6 cellular contexts compared by ENCODE assay signal in the genomic region with DNA sequence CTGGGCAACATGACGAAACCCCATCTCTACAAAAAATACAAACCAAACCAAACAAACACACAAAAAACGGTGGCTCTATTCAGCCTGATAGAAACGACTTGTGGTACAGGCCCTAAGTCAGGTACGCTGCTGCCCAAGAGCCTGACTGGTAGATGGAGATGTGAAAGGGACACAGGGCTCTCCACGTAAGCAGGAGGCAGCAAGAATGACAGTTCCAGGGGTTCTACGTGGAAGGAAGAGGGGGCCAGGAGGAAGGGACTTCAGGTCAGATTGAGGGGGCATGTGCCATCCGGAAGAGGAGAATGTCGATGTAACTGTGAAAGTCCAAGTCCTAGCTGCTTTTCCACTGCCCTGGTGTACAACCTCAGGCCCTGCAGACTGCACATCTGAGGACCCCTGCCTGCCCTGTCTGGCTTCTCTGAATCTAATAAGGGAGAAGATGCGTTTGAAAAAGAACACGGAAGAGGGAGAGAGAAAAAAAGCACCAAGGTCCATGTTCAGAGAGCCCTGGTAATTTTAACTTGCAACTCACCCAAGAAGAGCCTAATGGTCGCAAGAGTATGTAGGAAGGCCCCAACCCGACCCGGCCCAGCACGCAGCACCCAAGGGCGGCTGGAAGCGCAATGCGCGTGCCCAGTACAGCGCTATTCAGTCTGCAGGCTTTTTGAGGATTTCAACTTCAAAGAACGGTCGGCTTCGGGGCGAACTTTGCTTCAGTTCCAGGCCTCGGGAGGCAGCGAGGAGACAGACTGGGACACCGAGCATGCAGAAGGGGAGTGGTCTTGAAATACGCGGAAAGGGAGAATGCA. TPM values are rescaled to one million over a fixed set of nuclear protein-coding genes. Genes with fewer than 3 reads are reported as not detected.
DNase-seq lines count a peak whose midpoint lies in the region; ATAC-seq, FAIRE-seq and TF ChIP-seq lines count a peak whose summit lies in the region.

No MANE protein-coding gene starts in this region.

- POLR2A ChIA-PET in A549 (lab: Yijun Ruan, JAX) (interaction anchor here (0.7 to 3.6 kb wide), 11 partner anchors 9 to 148 kb away, joined by 3 to 51 read pairs (median 4); a partner anchor contains a TSS), GM10248 (lab: Yijun Ruan, JAX) (interaction anchor here (0.7 to 1.4 kb wide), 4 partner anchors 19 to 152 kb away, joined by 4 to 9 read pairs (median 6); a partner anchor contains a TSS)

- no peak for TF ChIP-seq RAD21 in A549 (conservative IDR thresholded peaks at IDR 0.05 in 1 of 2, IDR thresholded peaks at IDR 0.05 in 1 of 2)

- ATAC-seq in A549 (peak in 1 of 2 experiments; percentile 47; a peak in 3 of 6 replicates), HG02610 (IDR thresholded peaks at IDR 0.05; ENCODE audit: unreplicated experiment) (peak; percentile 2)

- H3K27ac ChIP-seq in A549 (peak overlapping the region; percentile 83 to 98), neutrophil (peak overlapping the region; percentile 95)

- peaks cover 42% of the 10 kb centered on the region for H3K4me1 ChIP-seq in A549
- peaks cover 54 to 56% of the 10 kb centered on the region in 2 experiments for H3K4me1 ChIP-seq in neutrophil (ENCODE audit: control insufficient read depth in 1 of 2, insufficient read depth in 1 of 2, low read depth in 1 of 2, low read length in 1 of 2)

- no peak for TF ChIP-seq EP300 in A549 (IDR thresholded peaks at IDR 0.05)

- FAIRE-seq in A549 (lab: Jason Lieb, UNC) (no peak), bronchial epithelial cell (lab: Jason Lieb, UNC) (no peak)

- H3K27me3 ChIP-seq in bronchial epithelial cell (ENCODE audit: control insufficient read depth, insufficient read depth, low read length) (no peaks in the 10 kb centered on the region), neutrophil (no peaks in the 10 kb centered on the region)

- CTCF ChIA-PET in A549 (lab: Yijun Ruan, JAX), result interaction anchor here (0.6 to 16.3 kb wide), 9 partner anchors 8 to 240 kb away, joined by 3 to 393 read pairs (median 7); a partner anchor contains a TSS
- CTCF ChIA-PET in GM10248 (lab: Yijun Ruan, JAX), result interaction anchor here (1.0 to 4.8 kb wide), 10 partner anchors 9 to 290 kb away, joined by 3 to 67 read pairs (median 10); a partner anchor contains a TSS

- H3K4me3 ChIP-seq in A549 (peak overlapping the region; percentile 81), bronchial epithelial cell (ENCODE audit: low read depth, low read length) (peak overlapping the region; percentile 93), neutrophil (ENCODE audit: low read depth in 1 of 2, low read length in 1 of 2) (peak overlapping the region; percentile 76 to 99)

- H3K36me3 ChIP-seq in bronchial epithelial cell (ENCODE audit: control insufficient read depth, insufficient read depth, low read length) (peaks cover 3% of the 10 kb centered on the region), neutrophil (peaks cover 7% of the 10 kb centered on the region)

- DNase-seq in A549 (ENCODE audit: low read depth in 1 of 2, low spot score in 1 of 2), result no peak
- no peak for DNase-seq in bronchial epithelial cell (ENCODE audit: low read depth)
- DNase-seq in 8988T, result no peak
- no peak for DNase-seq in GM10248 (ENCODE audit: extremely low spot score)

- H3K9me3 ChIP-seq in A549, result no peaks in the 10 kb centered on the region
- no peaks in the 10 kb centered on the region for H3K9me3 ChIP-seq in neutrophil

- TF ChIP-seq POLR2A in A549 (IDR thresholded peaks at IDR 0.05; ENCODE audit: low read length), result 0 out of 2 replicates have a peak, but pooled peaks have one; percentile 82

- peak overlapping the region; percentile 86 for H3K4me2 ChIP-seq in A549

- WGBS in A549 (ENCODE audit: missing lambda C conversion rate), result 8% methylated on average over 28 of the region's 28 CpGs

- TF ChIP-seq CTCF in A549 (IDR thresholded peaks at IDR 0.05) (no peak), bronchial epithelial cell (IDR thresholded peaks at IDR 0.05; ENCODE audit: insufficient read depth, low read length, severe bottlenecking) (no peak), neutrophil (IDR thresholded peaks at IDR 0.05) (no peak), GM10248 (IDR thresholded peaks at IDR 0.05; ENCODE audit: control extremely low read depth, extremely low read depth, low read depth, missing control alignments) (no peak)

TF ChIP-seq in A549, 52 proteins besides CTCF, POLR2A, EP300 and RAD21:
- TF ChIP-seq, protein P1, sequence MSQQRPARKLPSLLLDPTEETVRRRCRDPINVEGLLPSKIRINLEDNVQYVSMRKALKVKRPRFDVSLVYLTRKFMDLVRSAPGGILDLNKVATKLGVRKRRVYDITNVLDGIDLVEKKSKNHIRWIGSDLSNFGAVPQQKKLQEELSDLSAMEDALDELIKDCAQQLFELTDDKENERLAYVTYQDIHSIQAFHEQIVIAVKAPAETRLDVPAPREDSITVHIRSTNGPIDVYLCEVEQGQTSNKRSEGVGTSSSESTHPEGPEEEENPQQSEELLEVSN (IDR thresholded peaks at IDR 0.05; ENCODE audit: borderline replicate concordance, low read depth), result peak; percentile 65; the same call in 1 of the 2 replicates
- TF ChIP-seq PHF8 (IDR thresholded peaks at IDR 0.05; ENCODE audit: borderline replicate concordance, low read depth) (0 out of 2 replicates have a peak, but pooled peaks have one; percentile 38), NPAS2 (CRISPR knock-in tag; IDR thresholded peaks at IDR 0.05; ENCODE audit: borderline replicate concordance) (no peak), CHD2 (IDR thresholded peaks at IDR 0.05; ENCODE audit: low read length, partially characterized antibody) (no peak)
- TF ChIP-seq, protein P2, sequence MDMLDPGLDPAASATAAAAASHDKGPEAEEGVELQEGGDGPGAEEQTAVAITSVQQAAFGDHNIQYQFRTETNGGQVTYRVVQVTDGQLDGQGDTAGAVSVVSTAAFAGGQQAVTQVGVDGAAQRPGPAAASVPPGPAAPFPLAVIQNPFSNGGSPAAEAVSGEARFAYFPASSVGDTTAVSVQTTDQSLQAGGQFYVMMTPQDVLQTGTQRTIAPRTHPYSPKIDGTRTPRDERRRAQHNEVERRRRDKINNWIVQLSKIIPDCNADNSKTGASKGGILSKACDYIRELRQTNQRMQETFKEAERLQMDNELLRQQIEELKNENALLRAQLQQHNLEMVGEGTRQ (IDR thresholded peaks at IDR 0.05), result no peak
TF ChIP-seq in A549: peak in this region for 2.

RNA-seq across cellular contexts. Expression of a gene that starts 0.9 kb away (rescaled TPM):
- polyA plus RNA-seq in A549 (2011; rRNA removed), result 28.2 and 32.3 TPM in 2 replicates
- polyA plus RNA-seq in A549 (2012; cell fraction: cytosol; rRNA removed), result 114 and 117 TPM in 2 replicates
- 107 and 125 TPM in 2 replicates for polyA plus RNA-seq in A549 (2012; cell fraction: nucleus; rRNA removed)
- 66.1 to 68.2 TPM (median 68.1 TPM) in 3 replicates for polyA plus RNA-seq in A549 (2017; fragmentation: RNase III; extraction: RNeasy Plus Mini Kit Qiagen cat#74134 plus additional on column Dnase treatment)
- 8.1 and 14.2 TPM in 2 replicates for polyA minus RNA-seq in A549 (2011; rRNA and poly(A)+ RNA removed)
- 30.3 and 43.4 TPM in 2 replicates for total RNA-seq in bronchial epithelial cell

RNA-seq across cellular contexts. Expression of a gene that starts 3.0 kb away (rescaled TPM):
- polyA plus RNA-seq in A549 (2011; rRNA removed) (13.5 and 16.9 TPM in 2 replicates), A549 (2017; fragmentation: RNase III; extraction: RNeasy Plus Mini Kit Qiagen cat#74134 plus additional on column Dnase treatment) (18.6 to 23.9 TPM (median 23.1 TPM) in 3 replicates)
- polyA plus RNA-seq in A549 (2012; cell fraction: cytosol; rRNA removed), result 35.2 and 57.6 TPM in 2 replicates
- 51.4 and 59.1 TPM in 2 replicates for polyA plus RNA-seq in A549 (2012; cell fraction: nucleus; rRNA removed)
- polyA minus RNA-seq in A549 (2011; rRNA and poly(A)+ RNA removed), result 8.3 and 16.3 TPM in 2 replicates
- 10.6 and 10.8 TPM in 2 replicates for total RNA-seq in bronchial epithelial cell

RNA-seq across cellular contexts. Expression of a gene that starts 6.5 kb away (rescaled TPM):
- polyA plus RNA-seq in A549 (2011; rRNA removed) (11.6 and 13.8 TPM in 2 replicates), A549 (2017; fragmentation: RNase III; extraction: RNeasy Plus Mini Kit Qiagen cat#74134 plus additional on column Dnase treatment) (39.8 to 46.0 TPM (median 43.8 TPM) in 3 replicates)
- 44.5 and 66.2 TPM in 2 replicates for polyA plus RNA-seq in A549 (2012; cell fraction: cytosol; rRNA removed)
- polyA plus RNA-seq in A549 (2012; cell fraction: nucleus; rRNA removed), result 112 and 167 TPM in 2 replicates
- polyA minus RNA-seq in A549 (2011; rRNA and poly(A)+ RNA removed), result 12.3 and 18.7 TPM in 2 replicates
- 31.6 and 62.0 TPM in 2 replicates for total RNA-seq in bronchial epithelial cell

RNA-seq across cellular contexts. Expression of a gene that starts 11.2 kb away (rescaled TPM):
- 28.6 and 39.9 TPM in 2 replicates for polyA plus RNA-seq in A549 (2011; rRNA removed)
- polyA plus RNA-seq in A549 (2012; cell fraction: cytosol; rRNA removed), result 130 and 136 TPM in 2 replicates
- 715 and 951 TPM in 2 replicates for polyA plus RNA-seq in A549 (2012; cell fraction: nucleus; rRNA removed)
- polyA plus RNA-seq in A549 (2017; fragmentation: RNase III; extraction: RNeasy Plus Mini Kit Qiagen cat#74134 plus additional on column Dnase treatment), result 107 to 134 TPM (median 123 TPM) in 3 replicates
- polyA minus RNA-seq in A549 (2011; rRNA and poly(A)+ RNA removed), result 25.4 and 44.5 TPM in 2 replicates
- total RNA-seq in bronchial epithelial cell, result 22.5 and 35.0 TPM in 2 replicates

RNA-seq across cellular contexts. Expression of a gene that starts 26.2 kb away (rescaled TPM):
- 0.11 and 0.13 TPM in 2 replicates for polyA plus RNA-seq in A549 (2011; rRNA removed)
- 0.61 and 0.74 TPM in 2 replicates for polyA plus RNA-seq in A549 (2012; cell fraction: cytosol; rRNA removed)
- polyA plus RNA-seq in A549 (2012; cell fraction: nucleus; rRNA removed), result 2.0 and 2.8 TPM in 2 replicates
- 0.49 to 0.50 TPM (median 0.50 TPM) in 3 replicates for polyA plus RNA-seq in A549 (2017; fragmentation: RNase III; extraction: RNeasy Plus Mini Kit Qiagen cat#74134 plus additional on column Dnase treatment)
- 0.17 TPM in 1 of 2 replicates, not detected in the other for polyA minus RNA-seq in A549 (2011; rRNA and poly(A)+ RNA removed)
- total RNA-seq in bronchial epithelial cell, result 0.79 and 4.1 TPM in 2 replicates
